18 cellular contexts compared by ENCODE assay signal in genomic region chr20:10110151-10110550, GRCh38.
DNase-seq lines count a peak whose midpoint lies in the region; ATAC-seq and TF ChIP-seq lines count a peak whose summit lies in the region.
"Had no signal": no experiment of that assay in that cellular context is flagged by ENCODE, and none has a peak within 500 bp of the region (broad histone marks: within the 10 kb centered on the region; RNA-seq: fewer than 3 reads in every experiment).

No MANE protein-coding gene starts in this region.

- DNase-seq in DMS53 (lab: John Stamatoyannopoulos, UW) (peak; percentile 38), DMS53 treated with DMSO at 0.1 percent for 48 hours (lab: John Stamatoyannopoulos, UW; ENCODE audit: unreplicated experiment) (no peak), RPMI7951 (ENCODE audit: low read depth) (peak; percentile 94), epithelial cell of prostate (ENCODE audit: low read depth, low spot score) (peak; percentile 61), stomach (no peak), SK-N-DZ (ENCODE audit: low spot score) (no peak), OCI-LY7 (ENCODE audit: low spot score) (no peak)
- DNase-seq: activated naive CD8-positive, alpha-beta T cell treated with anti-CD3 and anti-CD28 coated beads, Interleukin-2, amount 50 U/mL, for 24 hours; BE2C; Calu3; KBM-7; NCI-H2029; NCI-H345; retina; upper lobe of left lung had no signal

- H3K79me2 ChIP-seq in OCI-LY7 (ENCODE audit: insufficient read depth, low read depth, low read length) = no peaks in the 10 kb centered on the region

- H3K9me3 ChIP-seq in stomach (peaks cover 0 to 8% (median 0%) of the 10 kb centered on the region in 4 donors), OCI-LY7 (ENCODE audit: low read length) (no peaks in the 10 kb centered on the region)
- H3K9me3 ChIP-seq: BE2C, upper lobe of left lung had no signal

- H3K4me3 ChIP-seq in stomach (no peak overlapping the region), OCI-LY7 (ENCODE audit: low read depth, low read length, poor library complexity, severe bottlenecking) (no peak overlapping the region)
- H3K4me3 ChIP-seq: cardiac muscle cell, upper lobe of left lung had no signal

- TF ChIP-seq CTCF in stomach (IDR thresholded peaks at IDR 0.05) = no peak
- TF ChIP-seq CTCF in OCI-LY7 (conservative IDR thresholded peaks at IDR 0.05; ENCODE audit: low read length) = no peak

- 67 to 85% (median 76%) methylated on average over 1 of the region's 1 CpG for WGBS in stomach, 5 donors

- TF ChIP-seq EP300 in stomach (IDR thresholded peaks at IDR 0.05) = no peak

- H3K36me3 ChIP-seq in stomach = no peaks in the 10 kb centered on the region
- H3K36me3 ChIP-seq in OCI-LY7 (ENCODE audit: insufficient read depth, low read length) = no peaks in the 10 kb centered on the region
- H3K36me3 ChIP-seq: BE2C, cardiac muscle cell, upper lobe of left lung had no signal

- no peak for ATAC-seq in HG03432 (IDR thresholded peaks at IDR 0.05; ENCODE audit: unreplicated experiment)
- ATAC-seq: activated naive CD8-positive, alpha-beta T cell treated with anti-CD3 and anti-CD28 coated beads, Interleukin-2, amount 50 U/mL, for 24 hours had no signal

- H3K9me2 ChIP-seq in OCI-LY7 (ENCODE audit: insufficient read depth, low read length) = no peaks in the 10 kb centered on the region

- intact Hi-C loops in stomach (cut with DNase I; ENCODE audit: low total_unique reads) (no loop called here), OCI-LY7 (cut with micrococcal nuclease; ENCODE audit: unreplicated experiment) (no loop called here)

- no peaks in the 10 kb centered on the region for H4K20me1 ChIP-seq in OCI-LY7 (ENCODE audit: insufficient read depth, low read length)

- H3K27ac ChIP-seq in epithelial cell of prostate (no peak overlapping the region), stomach (peak overlapping the region in 3 of 5 donors; percentile 10 to 67 (median 13)), OCI-LY7 (ENCODE audit: low read depth, low read length, poor library complexity, severe bottlenecking) (no peak overlapping the region)
- H3K27ac ChIP-seq: 22Rv1, cardiac muscle cell, upper lobe of left lung had no signal

- POLR2A ChIA-PET in OCI-LY7 (lab: Charles Lee) = no interaction called here

- no peak for TF ChIP-seq POLR2A in stomach (IDR thresholded peaks at IDR 0.05)

- CTCF ChIA-PET in OCI-LY7 (lab: Charles Lee; ENCODE audit: unreplicated experiment) = no interaction called here

- H3K27me3 ChIP-seq in stomach = no peaks in the 10 kb centered on the region
- H3K27me3 ChIP-seq: BE2C, cardiac muscle cell, upper lobe of left lung had no signal

- H2AFZ ChIP-seq in OCI-LY7 (ENCODE audit: low read length) = no peak overlapping the region

- no peak overlapping the region for H3K4me2 ChIP-seq in OCI-LY7 (ENCODE audit: low read length)

- peaks cover 10 to 24% (median 16%) of the 10 kb centered on the region in 4 donors for H3K4me1 ChIP-seq in stomach
- no peaks in the 10 kb centered on the region for H3K4me1 ChIP-seq in OCI-LY7 (ENCODE audit: insufficient read depth, low read length, poor library complexity, severe bottlenecking)
- H3K4me1 ChIP-seq: BE2C, upper lobe of left lung had no signal

- BruUV-seq in OCI-LY7 (replicated peaks; lab: Mats Ljungman, UMichigan) = no TSS peak

Comparison
In these comparisons a context has a peak if more than half of its experiments do, and no peak if none do; other contexts are left out.
1. DNase-seq: peak in DMS53 (single experiment), RPMI7951 (single experiment) and epithelial cell of prostate (single experiment); none in DMS53 treated with DMSO at 0.1 percent for 48 hours (single experiment), stomach (single experiment), SK-N-DZ (single experiment) and OCI-LY7 (single experiment).
2. H3K27ac ChIP-seq: peak in stomach (3 of 5); none in epithelial cell of prostate (single experiment) and OCI-LY7 (single experiment).